ENCODE assay signal across 25 cellular contexts in genomic region chr13:105643966-105644365, GRCh38.
"Had no signal": no experiment of that assay in that cellular context is flagged by ENCODE, and none has a peak within 500 bp of the region (broad histone marks: within the 10 kb centered on the region; RNA-seq: fewer than 3 reads in every experiment).

No MANE protein-coding gene starts in this region.

- H3K27me3 Mint-ChIP-seq: naive thymus-derived CD8-positive, alpha-beta T cell; progenitor cell of endocrine pancreas; stimulated activated naive B cell treated with anti-CD40 and anti-IgM and Interleukin-4, amounts not matched to agents 10 μg/mL and 1 μg/mL and 100 μg/mL, for 72 hours had no signal

- H3K9me3 ChIP-seq: lower lobe of right lung, ovary, testis, thyroid gland had no signal

- H3K4me1 ChIP-seq: left lung, lower lobe of right lung, stomach, testis, thyroid gland, transverse colon, upper lobe of left lung, vagina had no signal

- H3K27me3 ChIP-seq: left lung, ovary, stomach, testis, thyroid gland, transverse colon, upper lobe of left lung, vagina had no signal

- H3K27ac Mint-ChIP-seq: immature natural killer cell; naive thymus-derived CD8-positive, alpha-beta T cell; nephron; progenitor cell of endocrine pancreas; stimulated activated naive B cell treated with anti-CD40 and anti-IgM and Interleukin-4, amounts not matched to agents 10 μg/mL and 1 μg/mL and 100 μg/mL, for 72 hours had no signal

- DNase-seq: immature natural killer cell; kidney; left colon; left lung; lower lobe of right lung; mammary epithelial cell; mesenchymal stem cell; naive thymus-derived CD8-positive, alpha-beta T cell; ovary; right cardiac atrium; stimulated activated CD4-positive, alpha-beta T cell treated with anti-CD3 and anti-CD28 coated beads, Interleukin-12 subunit alpha, Interleukin-12 subunit beta, amount 100 ng/mL, for 4 hours; stimulated activated CD4-positive, alpha-beta T cell treated with anti-CD3 and anti-CD28 coated beads, Interleukin-15, amount 100 ng/mL, for 24 hours; stimulated activated CD4-positive, alpha-beta T cell treated with anti-CD3 and anti-CD28 coated beads, Interleukin-2, amount 100 ng/mL, for 24 hours; stimulated activated CD4-positive, alpha-beta T cell treated with anti-CD3 and anti-CD28 coated beads, Interleukin-4, amount 100 ng/mL, for 1 hour; stimulated activated naive B cell treated with anti-CD40 and anti-IgM and Interleukin-4, amounts not matched to agents 10 μg/mL and 1 μg/mL and 100 μg/mL, for 72 hours; stimulated activated naive CD8-positive, alpha-beta T cell treated with anti-CD3 and anti-CD28 coated beads, Interleukin-15, Interleukin-2, amounts not matched to agents 100 U/mL and 50 U/mL, for 24 hours; stomach; testis; thyroid gland; transverse colon; upper lobe of left lung had no signal

- H3K36me3 ChIP-seq: left lung, lower lobe of right lung, ovary, stomach, thyroid gland, transverse colon, upper lobe of left lung, vagina had no signal

- H3K36me3 Mint-ChIP-seq: stimulated activated naive B cell treated with anti-CD40 and anti-IgM and Interleukin-4, amounts not matched to agents 10 μg/mL and 1 μg/mL and 100 μg/mL, for 72 hours had no signal

- H3K4me3 Mint-ChIP-seq: immature natural killer cell; naive thymus-derived CD8-positive, alpha-beta T cell; nephron; stimulated activated naive B cell treated with anti-CD40 and anti-IgM and Interleukin-4, amounts not matched to agents 10 μg/mL and 1 μg/mL and 100 μg/mL, for 72 hours had no signal

- H3K4me3 ChIP-seq: left lung, lower lobe of right lung, ovary, skin epidermis, stomach, testis, thyroid gland, transverse colon, upper lobe of left lung, vagina had no signal

- H3K4me1 Mint-ChIP-seq: immature natural killer cell; naive thymus-derived CD8-positive, alpha-beta T cell; nephron; stimulated activated naive B cell treated with anti-CD40 and anti-IgM and Interleukin-4, amounts not matched to agents 10 μg/mL and 1 μg/mL and 100 μg/mL, for 72 hours had no signal
